ENCODE assay signal across 8 cellular contexts in the genomic region with DNA sequence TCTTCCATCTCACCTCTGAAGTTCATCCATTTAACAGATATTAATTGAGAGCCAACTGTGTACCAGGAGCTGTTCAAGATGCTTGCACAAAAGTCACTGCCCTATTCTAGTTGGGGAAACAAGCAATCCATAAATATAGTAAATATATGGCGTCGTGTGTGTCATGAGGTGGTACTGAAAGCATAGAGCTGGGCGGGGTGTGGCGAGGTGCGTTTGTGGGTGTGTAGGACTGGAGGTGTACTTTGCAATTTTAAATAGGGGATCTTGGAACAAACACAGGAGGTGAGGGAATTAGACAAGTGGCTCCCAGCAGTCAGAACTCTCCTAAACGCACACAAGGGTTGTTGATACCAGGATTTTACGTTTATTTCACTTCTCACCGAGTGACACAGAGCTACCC. TPM values are rescaled to one million over a fixed set of nuclear protein-coding genes. Genes with fewer than 3 reads are reported as not detected.
DNase-seq lines count a peak whose midpoint lies in the region; ATAC-seq and TF ChIP-seq lines count a peak whose summit lies in the region.

No MANE protein-coding gene starts in this region.

- intact Hi-C loops in Right ventricle myocardium superior (cut with DNase I), result no loop called here

- DNase-seq in cardiac muscle cell (ENCODE audit: low read depth in 1 of 2, low spot score in 1 of 2), result no peak
- DNase-seq in Right ventricle myocardium superior, result no peak

- peaks cover 9 to 22% (median 16%) of the 10 kb centered on the region in 5 experiments for H3K9me3 Mint-ChIP-seq in brain

- H3K36me3 ChIP-seq in cardiac muscle cell (no peaks in the 10 kb centered on the region), mucosa of rectum (ENCODE audit: control insufficient read depth in 2 of 2, insufficient read depth in 2 of 2, low read length in 2 of 2) (no peaks in the 10 kb centered on the region), urinary bladder (ENCODE audit: insufficient read depth) (no peaks in the 10 kb centered on the region)

- WGBS in urinary bladder, result 90% methylated on average over 8 of the region's 8 CpGs

- peaks cover 34% of the 10 kb centered on the region for H3K4me1 Mint-ChIP-seq in brain

- peaks cover 2% of the 10 kb centered on the region for H3K4me1 ChIP-seq in cardiac muscle cell (ENCODE audit: low read depth)
- H3K4me1 ChIP-seq in mucosa of rectum (ENCODE audit: control insufficient read depth in 2 of 2, insufficient read depth in 2 of 2, low read length in 2 of 2), result peaks cover 2 to 3% of the 10 kb centered on the region in 2 donors
- H3K4me1 ChIP-seq in urinary bladder (ENCODE audit: insufficient read depth), result peaks cover 3% of the 10 kb centered on the region

- TF ChIP-seq CTCF in cardiac muscle cell (IDR thresholded peaks at IDR 0.05; ENCODE audit: low read depth, low read length), result no peak
- TF ChIP-seq CTCF in brain (conservative IDR thresholded peaks at IDR 0.05), result no peak

- H3K27ac ChIP-seq in cardiac muscle cell (no peak overlapping the region), mucosa of rectum (ENCODE audit: low read depth in 2 of 2, low read length in 2 of 2) (no peak overlapping the region), urinary bladder (ENCODE audit: low read depth) (no peak overlapping the region)

- peak overlapping the region; percentile 86 to 92 (median 89) for H3K4me3 Mint-ChIP-seq in brain

- peak overlapping the region; percentile 32 to 90 (median 84) for H3K27ac Mint-ChIP-seq in brain

- H3K27me3 Mint-ChIP-seq in brain, result peaks cover 13% of the 10 kb centered on the region

- H3K9ac ChIP-seq in mucosa of rectum (ENCODE audit: low read depth in 1 of 2, low read length in 2 of 2), result peak overlapping the region in 1 of 2 donors; percentile 12

- H3K9me3 ChIP-seq in cardiac muscle cell (ENCODE audit: low read depth) (no peaks in the 10 kb centered on the region), mucosa of rectum (ENCODE audit: control insufficient read depth in 2 of 2, low read length in 2 of 2) (no peaks in the 10 kb centered on the region)

- H3K4me3 ChIP-seq in cardiac muscle cell (peak overlapping the region; percentile 67), mucosa of rectum (ENCODE audit: low read length in 2 of 2) (peak overlapping the region; percentile 69 to 76), urinary bladder (ENCODE audit: low read depth, low read length) (peak overlapping the region; percentile 16)

- ATAC-seq in Right ventricle myocardium superior (ENCODE audit: poor library complexity), result no peak
- ATAC-seq in HG02623 (IDR thresholded peaks at IDR 0.05; ENCODE audit: unreplicated experiment), result no peak
- ATAC-seq in GM18517 (IDR thresholded peaks at IDR 0.05; ENCODE audit: unreplicated experiment), result no peak
- ATAC-seq in GM21423 (IDR thresholded peaks at IDR 0.05; ENCODE audit: unreplicated experiment), result no peak

- H3K27me3 ChIP-seq in cardiac muscle cell (no peaks in the 10 kb centered on the region), mucosa of rectum (ENCODE audit: control insufficient read depth in 2 of 2, insufficient read depth in 2 of 2, low read length in 2 of 2) (no peaks in the 10 kb centered on the region)

- H3K36me3 Mint-ChIP-seq in brain, result peaks cover 7% of the 10 kb centered on the region

RNA-seq across cellular contexts. Expression of a gene that starts 0.5 kb away (rescaled TPM):
- 2.5 and 6.1 TPM in 2 replicates for total RNA-seq in cardiac muscle cell
- 2.8 and 5.0 TPM in 2 replicates for polyA plus RNA-seq in cardiac muscle cell
- 2.0 TPM for total RNA-seq in Right ventricle myocardium superior
- polyA plus RNA-seq in brain (ENCODE audit: insufficient read depth, low read depth, low replicate concordance), result 3.4 TPM
- 8.1 TPM for total RNA-seq in urinary bladder
- 5.3 TPM for polyA plus RNA-seq in urinary bladder

RNA-seq across cellular contexts. Expression of a gene that starts 31.3 kb away (rescaled TPM):
- total RNA-seq in cardiac muscle cell (2.2 and 2.5 TPM in 2 replicates), Right ventricle myocardium superior (1.4 TPM), urinary bladder (5.2 TPM)
- polyA plus RNA-seq in cardiac muscle cell (1.0 and 3.5 TPM in 2 replicates), brain (ENCODE audit: insufficient read depth, low read depth, low replicate concordance) (0.92 TPM), urinary bladder (1.7 TPM)

Comparison
In these comparisons a context has a peak if more than half of its experiments do, and no peak if none do; other contexts are left out.
1. H3K4me3 ChIP-seq: peak in every context shown above with its lines; median percentile 72 in mucosa of rectum; 67 in cardiac muscle cell; 16 in urinary bladder.